8 cellular contexts compared by ENCODE assay signal in genomic region chr10:99207340-99207739, GRCh38. TPM values are rescaled to one million over a fixed set of nuclear protein-coding genes. Genes with fewer than 3 reads are reported as not detected.
"Had no signal": no experiment of that assay in that cellular context is flagged by ENCODE, and none has a peak within 500 bp of the region (broad histone marks: within the 10 kb centered on the region; RNA-seq: fewer than 3 reads in every experiment).

No MANE protein-coding gene starts in this region.

- H3K4me3 ChIP-seq: GM23338 had no signal

- FAIRE-seq: H1, H54, HTR-8/SVneo had no signal

- H2AFZ ChIP-seq: GM23338 had no signal

- ATAC-seq: GM23338 had no signal

- DNase-seq: H9, HCEC 1CT, KG1 had no signal

- H3K4me2 ChIP-seq: GM23338 had no signal

RNA-seq across cellular contexts. Expression of gene HPSE2, which starts 28.3 kb away (rescaled TPM):
- polyA plus RNA-seq: IgD-negative memory B cell had no signal
